In genomic region chr19:45097776-45098520, GRCh38 we compare ENCODE assay signal across 8 cellular contexts. TPM values are rescaled to one million over a fixed set of nuclear protein-coding genes. Genes with fewer than 3 reads are reported as not detected.
A peak's percentile ranks its signal among the peaks of the same experiment; 100 is the strongest.
DNase-seq lines count a peak whose midpoint lies in the region; ATAC-seq lines count a peak whose summit lies in the region.

No MANE protein-coding gene starts in this region.

- ATAC-seq in left ventricle myocardium superior (peak; percentile 70), HG03025 (IDR thresholded peaks at IDR 0.05; ENCODE audit: low FRiP score, unreplicated experiment) (no peak)

- DNase-seq in activated naive CD8-positive, alpha-beta T cell treated with anti-CD3 and anti-CD28 coated beads for 36 hours = no peak
- DNase-seq in amniotic epithelial cell (ENCODE audit: low read depth) (peak; percentile 97), left ventricle myocardium superior (no peak), skeletal muscle cell (ENCODE audit: low read depth) (peak; percentile 84), GDM1 (lab: John Stamatoyannopoulos, UW) (no peak), DMS153 treated with DMSO at 0.1 percent for 48 hours (lab: John Stamatoyannopoulos, UW; ENCODE audit: unreplicated experiment) (no peak)

- H3K27ac Mint-ChIP-seq in activated naive CD8-positive, alpha-beta T cell = peak overlapping the region; percentile 16
- H3K27ac Mint-ChIP-seq in activated naive CD8-positive, alpha-beta T cell treated with anti-CD3 and anti-CD28 coated beads for 36 hours = no peak overlapping the region

- no peaks in the 10 kb centered on the region for H3K9me3 Mint-ChIP-seq in activated naive CD8-positive, alpha-beta T cell (ENCODE audit: low read depth)
- H3K9me3 Mint-ChIP-seq in activated naive CD8-positive, alpha-beta T cell treated with anti-CD3 and anti-CD28 coated beads for 36 hours = no peaks in the 10 kb centered on the region

- H3K36me3 Mint-ChIP-seq in activated naive CD8-positive, alpha-beta T cell = peaks cover 6% of the 10 kb centered on the region
- peaks cover 12% of the 10 kb centered on the region for H3K36me3 Mint-ChIP-seq in activated naive CD8-positive, alpha-beta T cell treated with anti-CD3 and anti-CD28 coated beads for 36 hours

- no peak overlapping the region for H3K4me3 Mint-ChIP-seq in activated naive CD8-positive, alpha-beta T cell
- H3K4me3 Mint-ChIP-seq in activated naive CD8-positive, alpha-beta T cell treated with anti-CD3 and anti-CD28 coated beads for 36 hours = no peak overlapping the region

- intact Hi-C loops in left ventricle myocardium superior (cut with micrococcal nuclease) = no loop called here

- H3K27me3 Mint-ChIP-seq in activated naive CD8-positive, alpha-beta T cell = no peaks in the 10 kb centered on the region
- H3K27me3 Mint-ChIP-seq in activated naive CD8-positive, alpha-beta T cell treated with anti-CD3 and anti-CD28 coated beads for 36 hours = no peaks in the 10 kb centered on the region

- H3K4me1 Mint-ChIP-seq in activated naive CD8-positive, alpha-beta T cell (ENCODE audit: low read depth) = peaks cover 74% of the 10 kb centered on the region
- peaks cover 73% of the 10 kb centered on the region for H3K4me1 Mint-ChIP-seq in activated naive CD8-positive, alpha-beta T cell treated with anti-CD3 and anti-CD28 coated beads for 36 hours

- H3K4me3 ChIP-seq in skeletal muscle cell (ENCODE audit: low read depth, low read length) = no peak overlapping the region

RNA-seq across cellular contexts. Expression of gene PPP1R37, which starts 5.0 kb away (rescaled TPM):
- total RNA-seq in activated naive CD8-positive, alpha-beta T cell treated with anti-CD3 and anti-CD28 coated beads for 36 hours = 10 to 100 TPM; 13.3 to 15.3 TPM
- total RNA-seq in left ventricle myocardium superior = 16.0 TPM

RNA-seq across cellular contexts. Expression of gene GEMIN7, which starts 18.9 kb away (rescaled TPM):
- 10 to 100 TPM; 53.6 to 58.2 TPM for total RNA-seq in activated naive CD8-positive, alpha-beta T cell treated with anti-CD3 and anti-CD28 coated beads for 36 hours
- 14.4 TPM for total RNA-seq in left ventricle myocardium superior

RNA-seq across cellular contexts. Expression of gene ZNF296, which starts 21.7 kb away (rescaled TPM):
- total RNA-seq in activated naive CD8-positive, alpha-beta T cell treated with anti-CD3 and anti-CD28 coated beads for 36 hours = 1 to 10 TPM; 5.4 to 6.3 TPM
- 0.20 TPM for total RNA-seq in left ventricle myocardium superior

RNA-seq across cellular contexts. Expression of gene CLASRP, which starts 59.1 kb away (rescaled TPM):
- total RNA-seq in activated naive CD8-positive, alpha-beta T cell treated with anti-CD3 and anti-CD28 coated beads for 36 hours = 10 to 100 TPM; 89.9 to 94.2 TPM
- total RNA-seq in left ventricle myocardium superior = 33.9 TPM

Comparison
In these comparisons a context has a peak if more than half of its experiments do, and no peak if none do; other contexts are left out.
1. DNase-seq: peak in amniotic epithelial cell (single experiment) and skeletal muscle cell (single experiment); none in activated naive CD8-positive, alpha-beta T cell treated with anti-CD3 and anti-CD28 coated beads for 36 hours (single experiment), left ventricle myocardium superior (single experiment), GDM1 (single experiment) and DMS153 treated with DMSO at 0.1 percent for 48 hours (single experiment).